8 cellular contexts compared by ENCODE assay signal in genomic region chr19:11949614-11950080, GRCh38. TPM values are rescaled to one million over a fixed set of nuclear protein-coding genes. Genes with fewer than 3 reads are reported as not detected.
DNase-seq lines count a peak whose midpoint lies in the region; ATAC-seq and TF ChIP-seq lines count a peak whose summit lies in the region.
"Not testable (repeated sequence)": the region's sequence is repeated elsewhere in the genome, so short reads cannot be mapped to it uniquely, and the experiment has no call there.

No MANE protein-coding gene starts in this region.

- peaks cover 88 to 100% of the 10 kb centered on the region in 2 experiments for H3K9me3 ChIP-seq in CD4-positive, CD25-positive, alpha-beta regulatory T cell (ENCODE audit: control insufficient read depth in 2 of 2, low read length in 2 of 2)
- H3K9me3 ChIP-seq in liver (ENCODE audit: control insufficient read depth in 4 of 4, low read length in 3 of 4) = peaks cover 63 to 100% (median 83%) of the 10 kb centered on the region in 4 donors
- H3K9me3 ChIP-seq in thoracic aorta = peaks cover 99% of the 10 kb centered on the region

- 97% methylated on average over 4 of the region's 4 CpGs for WGBS in liver

- H3K36me3 ChIP-seq in CD4-positive, CD25-positive, alpha-beta regulatory T cell (ENCODE audit: control insufficient read depth, insufficient read depth, low read length) = peaks cover 55% of the 10 kb centered on the region
- peaks cover 14 to 58% (median 55%) of the 10 kb centered on the region in 4 donors for H3K36me3 ChIP-seq in liver (ENCODE audit: control insufficient read depth in 4 of 4, insufficient read depth in 3 of 4, low read depth in 1 of 4, low read length in 3 of 4)
- peaks cover 52% of the 10 kb centered on the region for H3K36me3 ChIP-seq in thoracic aorta

- not testable (repeated sequence) for H3K27me3 ChIP-seq in CD4-positive, CD25-positive, alpha-beta regulatory T cell (ENCODE audit: control insufficient read depth, insufficient read depth, low read length); liver (ENCODE audit: control insufficient read depth in 4 of 4, insufficient read depth in 4 of 4, low read length in 3 of 4); thoracic aorta (replicated peaks; ENCODE audit: insufficient read depth)

- H3K27ac Mint-ChIP-seq in CD4-positive, CD25-positive, alpha-beta regulatory T cell = not testable (repeated sequence)
- peak overlapping the region; percentile 39 for H3K27ac Mint-ChIP-seq in T-helper 1 cell treated with Interleukin-12 subunit alpha and Interleukin-12 subunit beta and Interleukin-4 antibody, amounts not matched to agents 30 μg/mL and 1 μg/mL, for 36 hours
- peak overlapping the region; percentile 31 for H3K27ac Mint-ChIP-seq in activated naive CD4-positive, alpha-beta T cell treated with anti-CD3 and anti-CD28 coated beads, Interleukin-2, amount 10 ng/mL, durations not matched to agents 7 days and 5 days
- peak overlapping the region; percentile 88 for H3K27ac Mint-ChIP-seq in progenitor cell of endocrine pancreas

- TF ChIP-seq EP300 in Ishikawa (IDR thresholded peaks at IDR 0.05; ENCODE audit: borderline replicate concordance) = not testable (repeated sequence)

- CTCF ChIA-PET in activated naive CD4-positive, alpha-beta T cell treated with anti-CD3 and anti-CD28 coated beads, Interleukin-2, amount 10 ng/mL, durations not matched to agents 7 days and 5 days (lab: Charles Lee) = not testable (repeated sequence)

- not testable (repeated sequence) for TF ChIP-seq RAD21 in Ishikawa (IDR thresholded peaks at IDR 0.05; ENCODE audit: low read depth); liver (IDR thresholded peaks at IDR 0.05)

- peak overlapping the region in 1 of 4 donors; percentile 28 for H3K4me3 Mint-ChIP-seq in CD4-positive, CD25-positive, alpha-beta regulatory T cell
- not testable (repeated sequence) for H3K4me3 Mint-ChIP-seq in T-helper 1 cell treated with Interleukin-12 subunit alpha and Interleukin-12 subunit beta and Interleukin-4 antibody, amounts not matched to agents 30 μg/mL and 1 μg/mL, for 36 hours; activated naive CD4-positive, alpha-beta T cell treated with anti-CD3 and anti-CD28 coated beads, Interleukin-2, amount 10 ng/mL, durations not matched to agents 7 days and 5 days; progenitor cell of endocrine pancreas (ENCODE audit: low read depth)

- H3K9me3 Mint-ChIP-seq in CD4-positive, CD25-positive, alpha-beta regulatory T cell = peaks cover 0 to 87% (median 36%) of the 10 kb centered on the region in 7 donors
- H3K9me3 Mint-ChIP-seq in T-helper 1 cell treated with Interleukin-12 subunit alpha and Interleukin-12 subunit beta and Interleukin-4 antibody, amounts not matched to agents 30 μg/mL and 1 μg/mL, for 36 hours = peaks cover 88% of the 10 kb centered on the region
- H3K9me3 Mint-ChIP-seq in activated naive CD4-positive, alpha-beta T cell treated with anti-CD3 and anti-CD28 coated beads, Interleukin-2, amount 10 ng/mL, durations not matched to agents 7 days and 5 days = peaks cover 81% of the 10 kb centered on the region
- H3K9me3 Mint-ChIP-seq in progenitor cell of endocrine pancreas (ENCODE audit: low read depth) = peaks cover 72% of the 10 kb centered on the region

- H3K36me3 Mint-ChIP-seq in CD4-positive, CD25-positive, alpha-beta regulatory T cell = peaks cover 52% of the 10 kb centered on the region
- H3K36me3 Mint-ChIP-seq in T-helper 1 cell treated with Interleukin-12 subunit alpha and Interleukin-12 subunit beta and Interleukin-4 antibody, amounts not matched to agents 30 μg/mL and 1 μg/mL, for 36 hours (ENCODE audit: low read depth) = peaks cover 77% of the 10 kb centered on the region
- H3K36me3 Mint-ChIP-seq in activated naive CD4-positive, alpha-beta T cell treated with anti-CD3 and anti-CD28 coated beads, Interleukin-2, amount 10 ng/mL, durations not matched to agents 7 days and 5 days = peaks cover 79% of the 10 kb centered on the region
- peaks cover 86% of the 10 kb centered on the region for H3K36me3 Mint-ChIP-seq in progenitor cell of endocrine pancreas (ENCODE audit: insufficient read depth)

- not testable (repeated sequence) for H3K4me1 ChIP-seq in CD4-positive, CD25-positive, alpha-beta regulatory T cell (ENCODE audit: control insufficient read depth, insufficient read depth, low read length, poor library complexity, severe bottlenecking); liver (ENCODE audit: control insufficient read depth in 4 of 4, insufficient read depth in 4 of 4, low read length in 3 of 4); thoracic aorta (ENCODE audit: control insufficient read depth in 1 of 2, low read depth in 2 of 2)

- TF ChIP-seq CTCF in coronary artery (IDR thresholded peaks at IDR 0.05); liver (IDR thresholded peaks at IDR 0.05; ENCODE audit: low read depth, low read length, missing input control); progenitor cell of endocrine pancreas (IDR thresholded peaks at IDR 0.05; ENCODE audit: unreplicated experiment); thoracic aorta (IDR thresholded peaks at IDR 0.05): not testable (repeated sequence)

- not testable (repeated sequence) for H3K9ac ChIP-seq in liver (ENCODE audit: low read depth in 1 of 2, low read length in 2 of 2)

- not testable (repeated sequence) for H3K4me1 Mint-ChIP-seq in CD4-positive, CD25-positive, alpha-beta regulatory T cell; T-helper 1 cell treated with Interleukin-12 subunit alpha and Interleukin-12 subunit beta and Interleukin-4 antibody, amounts not matched to agents 30 μg/mL and 1 μg/mL, for 36 hours (ENCODE audit: low read depth); activated naive CD4-positive, alpha-beta T cell treated with anti-CD3 and anti-CD28 coated beads, Interleukin-2, amount 10 ng/mL, durations not matched to agents 7 days and 5 days; progenitor cell of endocrine pancreas (ENCODE audit: low read depth)

- not testable (repeated sequence) for H3K27me3 Mint-ChIP-seq in CD4-positive, CD25-positive, alpha-beta regulatory T cell; T-helper 1 cell treated with Interleukin-12 subunit alpha and Interleukin-12 subunit beta and Interleukin-4 antibody, amounts not matched to agents 30 μg/mL and 1 μg/mL, for 36 hours (ENCODE audit: low read depth); activated naive CD4-positive, alpha-beta T cell treated with anti-CD3 and anti-CD28 coated beads, Interleukin-2, amount 10 ng/mL, durations not matched to agents 7 days and 5 days; progenitor cell of endocrine pancreas

- H3K4me3 ChIP-seq in CD4-positive, CD25-positive, alpha-beta regulatory T cell (ENCODE audit: low read depth, low read length) = peak overlapping the region; percentile 16
- peak overlapping the region; percentile 19 for H3K4me3 ChIP-seq in coronary artery
- H3K4me3 ChIP-seq in liver (ENCODE audit: low read depth in 1 of 3, low read length in 3 of 3) = peak overlapping the region in 2 of 3 donors; percentile 69 to 83
- peak overlapping the region; percentile 4 for H3K4me3 ChIP-seq in thoracic aorta

- DNase-seq in CD4-positive, CD25-positive, alpha-beta regulatory T cell; activated naive CD4-positive, alpha-beta T cell treated with anti-CD3 and anti-CD28 coated beads, Interleukin-2, amount 10 ng/mL, durations not matched to agents 7 days and 5 days; coronary artery (ENCODE audit: low spot score); progenitor cell of endocrine pancreas (ENCODE audit: low spot score, unreplicated experiment); thoracic aorta (ENCODE audit: low spot score): not testable (repeated sequence)

- ATAC-seq in CD4-positive, CD25-positive, alpha-beta regulatory T cell (ENCODE audit: low read depth in 2 of 2); thoracic aorta (ENCODE audit: insufficient number of reproducible peaks, low FRiP score, low read depth): not testable (repeated sequence)

- not testable (repeated sequence) for H3K27ac ChIP-seq in CD4-positive, CD25-positive, alpha-beta regulatory T cell (ENCODE audit: insufficient read depth, low read length, poor library complexity, severe bottlenecking); coronary artery; liver (ENCODE audit: low read depth in 1 of 2, low read length in 2 of 2); thoracic aorta

TF ChIP-seq in Ishikawa, 13 proteins besides CTCF, POLR2A, EP300 and RAD21:
- peak; percentile 10; the same call in 1 of the 2 replicates for TF ChIP-seq TCF12 (IDR thresholded peaks at IDR 0.05; ENCODE audit: low read depth)

RNA-seq across cellular contexts. Expression of gene ZNF763, which starts 15.2 kb away (rescaled TPM):
- 3.2 TPM for total RNA-seq in CD4-positive, CD25-positive, alpha-beta regulatory T cell
- polyA plus RNA-seq in CD4-positive, CD25-positive, alpha-beta regulatory T cell = 1 to 10 TPM; 1.9 to 3.0 (median 2.5) TPM
- 1 to 10 TPM; 1.3 TPM for total RNA-seq in liver
- under 1 TPM; 0.31 to 0.54 TPM for polyA plus RNA-seq in liver
- 8.7 and 8.9 TPM in 2 replicates for total RNA-seq in progenitor cell of endocrine pancreas
- 1 to 10 TPM; 2.3 to 5.9 TPM for total RNA-seq in thoracic aorta

RNA-seq across cellular contexts. Expression of gene ZNF700, which starts 24.7 kb away (rescaled TPM):
- total RNA-seq in CD4-positive, CD25-positive, alpha-beta regulatory T cell = 17.1 TPM
- 1 to 10 TPM; 3.6 to 5.1 (median 4.3) TPM for polyA plus RNA-seq in CD4-positive, CD25-positive, alpha-beta regulatory T cell
- total RNA-seq in liver (10 to 100 TPM in 1 of 2 donors, 1 to 10 TPM in 1; 8.9 to 13.7 TPM), progenitor cell of endocrine pancreas (13.4 and 14.1 TPM in 2 replicates), thoracic aorta (10 to 100 TPM; 12.5 to 20.0 TPM)
- polyA plus RNA-seq in liver = 1 to 10 TPM; 3.1 to 4.5 TPM

Comparison
In these comparisons a context has a peak if more than half of its experiments do, and no peak if none do; other contexts are left out.
1. H3K4me3 ChIP-seq: peak in every context shown above with its lines; median percentile 76 in liver; 19 in coronary artery; 16 in CD4-positive, CD25-positive, alpha-beta regulatory T cell; 4 in thoracic aorta.